In genomic region chr9:115109486-115109885, GRCh38 we compare ENCODE assay signal across 15 cellular contexts. TPM values are rescaled to one million over a fixed set of nuclear protein-coding genes. Genes with fewer than 3 reads are reported as not detected.
DNase-seq lines count a peak whose midpoint lies in the region; ATAC-seq and TF ChIP-seq lines count a peak whose summit lies in the region.
"Had no signal": no experiment of that assay in that cellular context is flagged by ENCODE, and none has a peak within 500 bp of the region (broad histone marks: within the 10 kb centered on the region; RNA-seq: fewer than 3 reads in every experiment).

No MANE protein-coding gene starts in this region.

- H3K27me3 ChIP-seq in GM23338 (ENCODE audit: insufficient read depth) (no peaks in the 10 kb centered on the region), SK-N-SH (ENCODE audit: insufficient read depth) (no peaks in the 10 kb centered on the region), esophagus muscularis mucosa (no peaks in the 10 kb centered on the region), H7 (ENCODE audit: control insufficient read depth, insufficient read depth, low read length) (no peaks in the 10 kb centered on the region)
- H3K27me3 ChIP-seq: colonic mucosa, gastroesophageal sphincter had no signal

- TF ChIP-seq RAD21 in SK-N-SH (IDR thresholded peaks at IDR 0.05; ENCODE audit: low read length) = no peak

- WGBS in SK-N-SH (ENCODE audit: low lambda C conversion rate) = 55% methylated on average over 1 of the region's 1 CpG
- WGBS in esophagus muscularis mucosa = 89% methylated on average over 1 of the region's 1 CpG

- no peak overlapping the region for H3K4me3 Mint-ChIP-seq in GM23338
- H3K4me3 Mint-ChIP-seq: activated naive CD8-positive, alpha-beta T cell; nephron had no signal

- TF ChIP-seq EP300 in SK-N-SH (IDR thresholded peaks at IDR 0.05; ENCODE audit: borderline replicate concordance in 1 of 2, low read depth in 1 of 2, low read length in 1 of 2) (peak in 1 of 2 experiments; percentile 32; a peak in 1 of 4 replicates), esophagus muscularis mucosa (IDR thresholded peaks at IDR 0.05) (no peak)

- no peaks in the 10 kb centered on the region for H3K9me3 Mint-ChIP-seq in GM23338
- H3K9me3 Mint-ChIP-seq: nephron had no signal

- H3K27me3 Mint-ChIP-seq in GM23338 (ENCODE audit: insufficient read depth, low read depth, poor library complexity) = no peaks in the 10 kb centered on the region

- H3K9ac ChIP-seq in SK-N-SH = no peak overlapping the region
- H3K9ac ChIP-seq: KMS-11 had no signal

- H3K4me3 ChIP-seq in GM23338 = no peak overlapping the region
- H3K4me3 ChIP-seq in SK-N-SH (ENCODE audit: low read depth in 2 of 2, low read length in 1 of 2) = no peak overlapping the region
- no peak overlapping the region for H3K4me3 ChIP-seq in fibroblast of pulmonary artery (replicated peaks; ENCODE audit: low read depth, low read length)
- H3K4me3 ChIP-seq in retinal pigment epithelial cell (ENCODE audit: low read length) = no peak overlapping the region
- no peak overlapping the region for H3K4me3 ChIP-seq in esophagus muscularis mucosa
- no peak overlapping the region for H3K4me3 ChIP-seq in H7 (ENCODE audit: insufficient read depth, low read depth, low read length)
- H3K4me3 ChIP-seq: colonic mucosa, gastroesophageal sphincter, left lung had no signal

- intact Hi-C loops in esophagus muscularis mucosa (cut with DNase I) = no loop called here

- DNase-seq in GM23338 (ENCODE audit: low spot score) (no peak), SK-N-SH (no peak), fibroblast of pulmonary artery (ENCODE audit: low read depth) (peak; percentile 59), retinal pigment epithelial cell (ENCODE audit: low read depth) (peak; percentile 32), esophagus muscularis mucosa (ENCODE audit: extremely low spot score) (no peak), H7 (no peak)
- DNase-seq: colonic mucosa, left lung, NCI-H187 had no signal

- no peaks in the 10 kb centered on the region for H4K20me1 ChIP-seq in GM23338 (replicated peaks; ENCODE audit: insufficient read depth)
- H4K20me1 ChIP-seq in SK-N-SH (ENCODE audit: insufficient read depth) = peaks cover 12% of the 10 kb centered on the region; the same call in 1 of the 2 replicates

- H2AFZ ChIP-seq in GM23338 (no peak overlapping the region), SK-N-SH (ENCODE audit: low read depth) (no peak overlapping the region)

- peaks cover 7% of the 10 kb centered on the region; the same call in 2 of the 3 replicates for H3K4me1 Mint-ChIP-seq in GM23338

- no peak for ATAC-seq in GM23338
- ATAC-seq in HG03354 (IDR thresholded peaks at IDR 0.05; ENCODE audit: poor library complexity, severe bottlenecking, unreplicated experiment) = no peak
- no peak for ATAC-seq in HG03469 (IDR thresholded peaks at IDR 0.05; ENCODE audit: unreplicated experiment)
- ATAC-seq: gastroesophageal sphincter, left lung had no signal

- H3K79me2 ChIP-seq in GM23338 (replicated peaks; ENCODE audit: insufficient read depth) (no peaks in the 10 kb centered on the region), SK-N-SH (ENCODE audit: insufficient read depth) (peaks cover 94% of the 10 kb centered on the region)

- no peak overlapping the region for H3K27ac ChIP-seq in GM23338 (ENCODE audit: low read depth)
- H3K27ac ChIP-seq in SK-N-SH (ENCODE audit: low read depth in 2 of 2, low read length in 1 of 2) = peak overlapping the region in 1 of 2 experiments; percentile 90; a peak in 2 of 4 replicates
- H3K27ac ChIP-seq in esophagus muscularis mucosa (replicated peaks in 1 of 4) = peak overlapping the region in 1 of 4 donors; percentile 29
- H3K27ac ChIP-seq: colonic mucosa, gastroesophageal sphincter, KMS-11, left lung had no signal

- H3K36me3 ChIP-seq in GM23338 (ENCODE audit: insufficient read depth) (no peaks in the 10 kb centered on the region), SK-N-SH (replicated peaks in 1 of 2; ENCODE audit: control insufficient read depth in 1 of 2, insufficient read depth in 2 of 2, low read length in 1 of 2) (peaks cover 32 to 55% of the 10 kb centered on the region in 2 experiments), esophagus muscularis mucosa (peaks cover 0 to 7% (median 3%) of the 10 kb centered on the region in 4 donors), H7 (replicated peaks; ENCODE audit: control insufficient read depth, insufficient read depth, low read length) (no peaks in the 10 kb centered on the region)
- H3K36me3 ChIP-seq: colonic mucosa, left lung had no signal

- no peak for TF ChIP-seq POLR2A in esophagus muscularis mucosa (IDR thresholded peaks at IDR 0.05; ENCODE audit: low read depth)

- POLR2A ChIA-PET in SK-N-SH (lab: Yijun Ruan, JAX) = interaction anchor here (0.6 kb wide), 1 partner anchor 11 kb away, joined by 3 read pairs; no protein-coding TSS in a partner anchor

- no peaks in the 10 kb centered on the region for H3K36me3 Mint-ChIP-seq in GM23338 (ENCODE audit: low read depth)
- H3K36me3 Mint-ChIP-seq: activated naive CD8-positive, alpha-beta T cell had no signal

- no peaks in the 10 kb centered on the region for H3K4me1 ChIP-seq in GM23338 (ENCODE audit: insufficient read depth)
- H3K4me1 ChIP-seq in SK-N-SH (ENCODE audit: control insufficient read depth in 1 of 2, insufficient read depth in 2 of 2, low read depth in 1 of 2, low read length in 1 of 2) = peaks cover 0 to 40% of the 10 kb centered on the region in 2 experiments; a peak in 3 of 4 replicates
- H3K4me1 ChIP-seq in esophagus muscularis mucosa = peaks cover 0 to 95% (median 47%) of the 10 kb centered on the region in 4 donors
- H3K4me1 ChIP-seq: colonic mucosa had no signal

- no peaks in the 10 kb centered on the region for H3F3A ChIP-seq in GM23338 (replicated peaks; ENCODE audit: low read depth)
- peaks cover 85% of the 10 kb centered on the region for H3F3A ChIP-seq in SK-N-SH (replicated peaks; ENCODE audit: insufficient read depth)

- no peaks in the 10 kb centered on the region for H3K9me2 ChIP-seq in GM23338 (ENCODE audit: insufficient read depth)
- H3K9me2 ChIP-seq in SK-N-SH = no peaks in the 10 kb centered on the region

- CTCF ChIA-PET in SK-N-SH (lab: Yijun Ruan, JAX) = no interaction called here

- TF ChIP-seq CTCF in GM23338 (conservative IDR thresholded peaks at IDR 0.05; ENCODE audit: low read depth in 2 of 2) (no peak), SK-N-SH (IDR thresholded peaks at IDR 0.05) (no peak), fibroblast of pulmonary artery (IDR thresholded peaks at IDR 0.05; ENCODE audit: low read length, missing control alignments) (no peak), retinal pigment epithelial cell (conservative IDR thresholded peaks at IDR 0.05; ENCODE audit: low read depth, low read length) (no peak), esophagus muscularis mucosa (IDR thresholded peaks at IDR 0.05) (no peak)

- H3K9me3 ChIP-seq in SK-N-SH (no peaks in the 10 kb centered on the region), esophagus muscularis mucosa (no peaks in the 10 kb centered on the region)
- H3K9me3 ChIP-seq: colonic mucosa, gastroesophageal sphincter, left lung had no signal

- no peak overlapping the region for H3K4me2 ChIP-seq in GM23338
- H3K4me2 ChIP-seq in SK-N-SH = no peak overlapping the region
- H3K4me2 ChIP-seq: KMS-11 had no signal

- no peak overlapping the region for H3K27ac Mint-ChIP-seq in GM23338
- H3K27ac Mint-ChIP-seq: activated naive CD8-positive, alpha-beta T cell; nephron had no signal

TF ChIP-seq in GM23338, 12 proteins besides CTCF, POLR2A, EP300 and RAD21 (continues in another document):
- no peak for TF ChIP-seq CREB1 (CRISPR knock-in tag; IDR thresholded peaks at IDR 0.05; ENCODE audit: low read depth)

TF ChIP-seq in SK-N-SH, 30 proteins besides CTCF, POLR2A, EP300 and RAD21 (continues in another document):
- TF ChIP-seq NRF1 (IDR thresholded peaks at IDR 0.05; ENCODE audit: low read depth, low read length) (no peak), PBX3 (IDR thresholded peaks at IDR 0.05) (peak; percentile 48), SIN3A (IDR thresholded peaks at IDR 0.05; ENCODE audit: borderline replicate concordance, low read depth, low read length) (no peak; the same call in 1 of the 2 replicates), JUND (IDR thresholded peaks at IDR 0.05) (peak; percentile 58; the same call in 1 of the 2 replicates), GABPA (IDR thresholded peaks at IDR 0.05; ENCODE audit: low read depth) (no peak), TAF1 (IDR thresholded peaks at IDR 0.05; ENCODE audit: borderline replicate concordance, low read depth, low read length) (no peak), FOSL2 (IDR thresholded peaks at IDR 0.05; ENCODE audit: borderline replicate concordance, low read depth) (peak; percentile 75)

RNA-seq across cellular contexts. Expression of gene TNC, which starts 8.5 kb away (rescaled TPM):
- total RNA-seq in GM23338 (2014; rRNA removed; shearing (Covaris generic)) = 2.7 and 3.7 TPM in 2 replicates
- polyA plus RNA-seq in GM23338 (2016; fragmentation: Nextera tagmentation; extraction: Ambion mirVana) = 0.89 and 1.0 TPM in 2 replicates
- 572 and 805 TPM in 2 replicates for polyA plus RNA-seq in SK-N-SH (2012; rRNA removed)
- polyA plus RNA-seq in SK-N-SH (2012; cell fraction: cytosol; rRNA removed) = 444 and 596 TPM in 2 replicates
- 772 and 1,095 TPM in 2 replicates for polyA plus RNA-seq in SK-N-SH (2012; cell fraction: nucleus; rRNA removed)
- 100 to 1,000 TPM; 216 to 576 (median 478) TPM for total RNA-seq in esophagus muscularis mucosa
- 69.1 and 81.9 TPM in 2 replicates for total RNA-seq in H7 (2014; rRNA removed; shearing (Covaris generic))

Comparison
In these comparisons a context has a peak if more than half of its experiments do, and no peak if none do; other contexts are left out.
1. DNase-seq: peak in fibroblast of pulmonary artery (single experiment) and retinal pigment epithelial cell (single experiment); none in GM23338 (single experiment), SK-N-SH (single experiment), esophagus muscularis mucosa (single experiment) and H7 (single experiment).
2. RNA of gene TNC, which starts 8.5 kb away (total RNA-seq): 216 to 576 TPM in esophagus muscularis mucosa and 69.1 to 81.9 TPM in H7; 2.7 to 3.7 TPM in GM23338; every median in the first group is over 10 times any median in the second.